Comparison of ENCODE assay signal across 19 cellular contexts in the genomic region with DNA sequence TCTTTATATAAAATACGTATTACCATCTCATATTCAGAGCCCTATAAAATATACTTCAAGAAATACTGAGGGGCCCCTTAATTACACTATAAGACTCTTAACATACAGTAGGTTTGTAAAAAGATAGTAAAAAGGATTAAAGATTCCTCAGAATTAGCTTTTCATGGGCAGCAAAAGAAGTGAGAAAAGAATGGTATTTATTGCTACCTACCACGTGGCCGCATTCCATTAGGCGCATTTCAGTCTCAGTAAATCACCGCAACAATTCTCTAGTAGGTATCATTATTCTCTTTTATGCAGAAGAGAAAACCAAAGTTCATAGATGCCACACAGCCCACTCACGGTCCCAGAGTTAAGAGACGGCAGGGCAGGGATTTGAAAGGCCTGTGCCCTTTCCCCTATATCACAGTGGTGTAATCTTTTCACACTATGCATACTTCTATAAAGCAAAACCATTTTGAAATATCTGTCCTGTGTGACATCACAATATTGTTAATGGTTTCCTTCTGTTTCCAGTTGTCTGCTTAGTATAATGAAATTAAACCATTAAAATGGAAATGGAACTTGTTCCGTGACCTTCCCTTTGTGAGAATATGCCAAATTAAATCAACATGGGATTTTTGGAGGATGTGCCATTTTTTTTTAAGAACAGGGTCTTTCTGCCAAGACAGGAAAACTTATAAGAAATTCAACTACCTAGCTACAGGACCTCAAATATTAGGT.
DNase-seq lines count a peak whose midpoint lies in the region; ATAC-seq, FAIRE-seq and TF ChIP-seq lines count a peak whose summit lies in the region.
"Had no signal": no experiment of that assay in that cellular context is flagged by ENCODE, and none has a peak within 500 bp of the region (broad histone marks: within the 10 kb centered on the region; RNA-seq: fewer than 3 reads in every experiment).

No MANE protein-coding gene starts in this region.

- no peak for FAIRE-seq in H1 (lab: Jason Lieb, UNC)
- FAIRE-seq: A204.1, D721Med, HTR-8/SVneo had no signal

- DNase-seq in SK-N-SH (peak; percentile 16), H1 (ENCODE audit: low read depth in 1 of 2, low spot score in 2 of 2) (no peak), left kidney (ENCODE audit: low read depth, low spot score) (peak; percentile 9), occipital lobe (lab: John Stamatoyannopoulos, UW) (no peak), GOT3 (lab: John Stamatoyannopoulos, UW) (no peak)
- DNase-seq in central memory CD4-positive, alpha-beta T cell: no peak
- DNase-seq: ACHN; AML-193; Caco-2; CD4-positive, alpha-beta T cell; GDM1; H9; KG1 had no signal

- no peak overlapping the region for H2AFZ ChIP-seq in SK-N-SH (ENCODE audit: low read depth)
- no peak overlapping the region for H2AFZ ChIP-seq in H1 (ENCODE audit: low read length)
- H2AFZ ChIP-seq: GM23338 had no signal

- TF ChIP-seq EP300 in SK-N-SH (IDR thresholded peaks at IDR 0.05; ENCODE audit: borderline replicate concordance in 1 of 2, low read depth in 1 of 2, low read length in 1 of 2) (0 out of 4 replicates have a peak, but pooled peaks of 1 of the 2 experiments have one; percentile 19), H1 (IDR thresholded peaks at IDR 0.05; ENCODE audit: borderline replicate concordance in 1 of 2, low read depth in 2 of 2, low read length in 2 of 2) (no peak)

- TF ChIP-seq RAD21 in SK-N-SH (IDR thresholded peaks at IDR 0.05; ENCODE audit: low read length) (no peak), H1 (IDR thresholded peaks at IDR 0.05 in 1 of 2, conservative IDR thresholded peaks at IDR 0.05 in 1 of 2; ENCODE audit: low read depth in 2 of 2, low read length in 2 of 2) (no peak)

- no peaks in the 10 kb centered on the region for H3K36me3 ChIP-seq in SK-N-SH (replicated peaks in 1 of 2; ENCODE audit: control insufficient read depth in 1 of 2, insufficient read depth in 2 of 2, low read length in 1 of 2)
- H3K36me3 ChIP-seq in H1 (ENCODE audit: control insufficient read depth in 2 of 4, insufficient read depth in 4 of 4, low read length in 3 of 4): no peaks in the 10 kb centered on the region

- TF ChIP-seq POLR2A in H1 (IDR thresholded peaks at IDR 0.05; ENCODE audit: control extremely low read depth in 1 of 2, low read depth in 2 of 2, low read length in 2 of 2): no peak

- H3K9me2 ChIP-seq in SK-N-SH: no peaks in the 10 kb centered on the region

- H3F3A ChIP-seq in SK-N-SH (replicated peaks; ENCODE audit: insufficient read depth): no peaks in the 10 kb centered on the region

- H4K5ac ChIP-seq in H1 (ENCODE audit: insufficient read length, low read depth, low read length): no peak overlapping the region

- CTCF ChIA-PET in SK-N-SH (lab: Yijun Ruan, JAX) (no interaction called here), H1 (lab: Charles Lee; ENCODE audit: partially characterized antibody) (interaction anchor here (0.7 kb wide), 1 partner anchor 109 kb away, joined by 3 read pairs; no protein-coding TSS in a partner anchor)

- no peak overlapping the region for H3K9ac ChIP-seq in SK-N-SH
- no peak overlapping the region for H3K9ac ChIP-seq in H1 (replicated peaks in 1 of 4; ENCODE audit: extremely low read depth in 1 of 4, low read depth in 3 of 4, low read length in 3 of 4)

- ATAC-seq in HG03469 (IDR thresholded peaks at IDR 0.05; ENCODE audit: unreplicated experiment): no peak
- ATAC-seq: GM23338 had no signal

- no peaks in the 10 kb centered on the region for H3K9me3 ChIP-seq in SK-N-SH
- H3K9me3 ChIP-seq in H1 (ENCODE audit: insufficient read depth in 2 of 2, low read depth in 1 of 2, low read length in 1 of 2): no peaks in the 10 kb centered on the region
- H3K9me3 ChIP-seq: Caco-2 had no signal

- peaks cover 0 to 4% of the 10 kb centered on the region in 2 experiments; a peak in 2 of 4 replicates for H3K4me1 ChIP-seq in SK-N-SH (ENCODE audit: control insufficient read depth in 1 of 2, insufficient read depth in 2 of 2, low read depth in 1 of 2, low read length in 1 of 2)
- H3K4me1 ChIP-seq in H1 (replicated peaks in 1 of 4; ENCODE audit: control insufficient read depth in 3 of 4, insufficient read depth in 4 of 4, low read length in 3 of 4): peaks cover 0 to 4% (median 0%) of the 10 kb centered on the region in 4 experiments; a peak in 1 of 7 replicates

- no peak overlapping the region for H3K23ac ChIP-seq in H1 (ENCODE audit: insufficient read length)

- H4K20me1 ChIP-seq in SK-N-SH (ENCODE audit: insufficient read depth) (no peaks in the 10 kb centered on the region), H1 (replicated peaks in 1 of 2; ENCODE audit: control insufficient read depth in 1 of 2, insufficient read depth in 2 of 2, low read length in 2 of 2) (no peaks in the 10 kb centered on the region)

- H3K79me2 ChIP-seq in SK-N-SH (ENCODE audit: insufficient read depth): no peaks in the 10 kb centered on the region
- no peaks in the 10 kb centered on the region for H3K79me2 ChIP-seq in H1 (ENCODE audit: control insufficient read depth in 1 of 2, insufficient read depth in 2 of 2, low read length in 2 of 2)

- H2BK120ac ChIP-seq in H1 (replicated peaks; ENCODE audit: low read depth, low read length): no peak overlapping the region

- H3K56ac ChIP-seq in H1 (replicated peaks; ENCODE audit: insufficient read length, low read depth, low read length): no peak overlapping the region

- H2BK12ac ChIP-seq in H1 (ENCODE audit: low read depth, low read length): no peak overlapping the region

- no peak overlapping the region for H4K91ac ChIP-seq in H1 (replicated peaks; ENCODE audit: insufficient read length, low read length)

- no peak for TF ChIP-seq CTCF in SK-N-SH (IDR thresholded peaks at IDR 0.05)
- no peak for TF ChIP-seq CTCF in H1 (IDR thresholded peaks at IDR 0.05; ENCODE audit: control extremely low read depth in 1 of 3, insufficient read depth in 1 of 3, low read depth in 1 of 3, low read length in 3 of 3)

- H3K27ac ChIP-seq in SK-N-SH (ENCODE audit: low read depth in 2 of 2, low read length in 1 of 2) (no peak overlapping the region), H1 (ENCODE audit: low read depth, low read length) (no peak overlapping the region)
- H3K27ac ChIP-seq: C4-2B had no signal

- H3K4me3 ChIP-seq in SK-N-SH (ENCODE audit: low read depth in 2 of 2, low read length in 1 of 2): no peak overlapping the region
- no peak overlapping the region for H3K4me3 ChIP-seq in H1 (ENCODE audit: extremely low read depth in 1 of 4, insufficient read depth in 2 of 4, low read depth in 3 of 4, low read length in 4 of 4)
- H3K4me3 ChIP-seq: GM23338 had no signal

- POLR2A ChIA-PET in SK-N-SH (lab: Yijun Ruan, JAX) (no interaction called here), H1 (lab: Charles Lee; ENCODE audit: partially characterized antibody) (no interaction called here)

- H3K4me2 ChIP-seq in SK-N-SH: no peak overlapping the region
- H3K4me2 ChIP-seq in H1 (ENCODE audit: insufficient read depth in 1 of 2, low read depth in 2 of 2, low read length in 2 of 2): no peak overlapping the region
- H3K4me2 ChIP-seq: GM23338 had no signal

- H3K27me3 ChIP-seq in SK-N-SH (ENCODE audit: insufficient read depth) (no peaks in the 10 kb centered on the region), H1 (replicated peaks in 1 of 4; ENCODE audit: control insufficient read depth in 3 of 4, extremely low read depth in 1 of 4, insufficient read depth in 3 of 4, low read length in 3 of 4) (no peaks in the 10 kb centered on the region)

- 68% methylated on average over 8 of the region's 8 CpGs for WGBS in SK-N-SH (ENCODE audit: low lambda C conversion rate)
- WGBS in H1 (ENCODE audit: extremely low coverage in 1 of 2, insufficient coverage in 1 of 2, insufficient read length in 1 of 2, insufficient replicate concordance in 2 of 2, low coverage in 1 of 2, low lambda C conversion rate in 2 of 2, missing lambda C conversion rate in 1 of 2), 2 experiments: 85% methylated on average over 8 of the region's 8 CpGs; no CpG with 5 or more reads in 1 of the 2 experiments

- H2BK5ac ChIP-seq in H1 (ENCODE audit: low read depth, low read length): no peak overlapping the region

- no peaks in the 10 kb centered on the region for H3K79me1 ChIP-seq in H1 (ENCODE audit: low read depth, low read length)

- H2BK20ac ChIP-seq in H1 (ENCODE audit: low read length): no peak overlapping the region

- H3K4ac ChIP-seq in H1 (replicated peaks; ENCODE audit: insufficient read length, low read depth, low read length): no peak overlapping the region

- H2BK15ac ChIP-seq in H1 (ENCODE audit: low read length): no peak overlapping the region

- no peak overlapping the region for H3K18ac ChIP-seq in H1 (ENCODE audit: extremely low read depth, low read length)

- no peaks in the 10 kb centered on the region for H3K23me2 ChIP-seq in H1 (ENCODE audit: low read depth, low read length)

- H3K14ac ChIP-seq in H1 (ENCODE audit: insufficient read length): no peak overlapping the region

- no peak overlapping the region for H4K8ac ChIP-seq in H1 (ENCODE audit: extremely low read depth, insufficient read depth, low read length)

- H2AK5ac ChIP-seq in H1 (ENCODE audit: low read depth, low read length): no peak overlapping the region

TF ChIP-seq in H1, 55 proteins besides CTCF, POLR2A, EP300 and RAD21:
- no peak for TF ChIP-seq SIRT6 (IDR thresholded peaks at IDR 0.05; ENCODE audit: low read length)
- 0 out of 2 replicates have a peak, but pooled peaks have one; percentile 2 for TF ChIP-seq TEAD4 (IDR thresholded peaks at IDR 0.05; ENCODE audit: low read depth, low read length)

Comparison
In these comparisons a context has a peak if more than half of its experiments do, and no peak if none do; other contexts are left out.
1. DNase-seq: peak in SK-N-SH (single experiment) and left kidney (single experiment); none in H1 (0 of 2), central memory CD4-positive, alpha-beta T cell (single experiment), occipital lobe (single experiment) and GOT3 (single experiment).
2. Of the 17 proteins assayed by ChIP-seq in both H1 and SK-N-SH: peak only in H1: TEAD4; only in SK-N-SH: CHD2; in both: none; in neither: 14; mixed calls (peak in some experiments, not most) for 1.